In the genomic region with DNA sequence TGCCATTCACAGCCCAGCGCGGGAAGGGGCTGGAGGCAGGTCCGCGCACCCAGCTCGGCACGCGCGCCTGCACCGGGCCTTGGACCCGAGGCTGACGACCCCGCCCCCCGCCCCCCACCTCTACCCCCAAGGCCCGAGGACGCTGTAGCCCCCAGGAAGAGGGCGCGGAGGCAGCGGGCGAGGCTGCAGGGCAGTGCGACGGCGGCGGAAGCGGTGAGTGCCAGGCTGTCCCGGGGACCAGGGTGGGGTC, we compare ENCODE assay signal across 11 cellular contexts. TPM values are rescaled to one million over a fixed set of nuclear protein-coding genes. Genes with fewer than 3 reads are reported as not detected.
A peak's percentile ranks its signal among the peaks of the same experiment; 100 is the strongest.
DNase-seq lines count a peak whose midpoint lies in the region; ATAC-seq, FAIRE-seq and TF ChIP-seq lines count a peak whose summit lies in the region.
"Had no signal": no experiment of that assay in that cellular context is flagged by ENCODE, and none has a peak within 500 bp of the region (broad histone marks: within the 10 kb centered on the region; RNA-seq: fewer than 3 reads in every experiment).

No MANE protein-coding gene starts in this region.

- under 1% methylated on average over 24 of the region's 25 CpGs for WGBS in GM12878 (ENCODE audit: insufficient coverage, insufficient replicate concordance, low lambda C conversion rate, missing lambda C conversion rate)

- H3K27ac Mint-ChIP-seq in naive B cell: no peak overlapping the region
- no peak overlapping the region for H3K27ac Mint-ChIP-seq in type B pancreatic cell

- no peak for FAIRE-seq in GM12878 (lab: Jason Lieb, UNC)
- FAIRE-seq: K562 had no signal

- H3K36me3 Mint-ChIP-seq in naive B cell (peaks cover 0 to 7% of the 10 kb centered on the region in 2 donors), type B pancreatic cell (peaks cover 4% of the 10 kb centered on the region)

- SMC1A ChIA-PET in GM12878 (lab: Charles Lee; ENCODE audit: uncharacterized antibody, unreplicated experiment): interaction anchor here (0.6 to 1.7 kb wide), 2 partner anchors 30 to 39 kb away, joined by 3 to 14 read pairs; partner anchors contain the start of genes ARFRP1 and ZGPAT

- in situ Hi-C loops in GM12878 (cut with MboI): no loop called here

- H4K20me1 ChIP-seq in BLaER1 (peaks cover 34% of the 10 kb centered on the region), GM12878 (ENCODE audit: control insufficient read depth, insufficient read depth) (no peaks in the 10 kb centered on the region)

- no peaks in the 10 kb centered on the region for H3K27me3 Mint-ChIP-seq in naive B cell
- peaks cover 3% of the 10 kb centered on the region for H3K27me3 Mint-ChIP-seq in type B pancreatic cell

- no peak for ATAC-seq in GM12878
- ATAC-seq in naive B cell (ENCODE audit: low read depth in 2 of 2): no peak
- ATAC-seq: K562 had no signal

- peaks cover 20% of the 10 kb centered on the region for H3K79me2 ChIP-seq in GM12878 (ENCODE audit: control insufficient read depth, insufficient read depth, low read length)

- H3K9ac ChIP-seq in BLaER1 (peak overlapping the region; percentile 75; the same call in 1 of the 2 replicates), GM12878 (ENCODE audit: control insufficient read depth, insufficient read depth, low read length) (no peak overlapping the region; the same call in 1 of the 2 replicates)

- H3K4me1 Mint-ChIP-seq in naive B cell: peaks cover 18 to 38% (median 19%) of the 10 kb centered on the region in 3 donors
- no peaks in the 10 kb centered on the region for H3K4me1 Mint-ChIP-seq in type B pancreatic cell (ENCODE audit: unreplicated experiment)

- DNase-seq in GM12865 (ENCODE audit: low read depth) (no peak), GM12878 (ENCODE audit: low read depth, low spot score) (no peak), naive B cell (no peak), type B pancreatic cell (ENCODE audit: extremely low spot score, unreplicated experiment) (no peak), COLO829 (ENCODE audit: low spot score) (no peak), RKO (ENCODE audit: low spot score) (no peak), SIG-M5 (lab: John Stamatoyannopoulos, UW) (no peak)
- DNase-seq: COR-L47, SHP77 had no signal

- H3K4me2 ChIP-seq in BLaER1: peak overlapping the region; percentile 99
- peak overlapping the region; percentile 93; the same call in 1 of the 2 replicates for H3K4me2 ChIP-seq in GM12878 (ENCODE audit: control insufficient read depth, insufficient read depth)

- TF ChIP-seq RAD21 in GM12878 (IDR thresholded peaks at IDR 0.05; ENCODE audit: insufficient read depth, low read depth, low read length): no peak

- H3K27ac ChIP-seq in BLaER1 (peak overlapping the region; percentile 85), GM12878 (ENCODE audit: control insufficient read depth, insufficient read depth) (peak overlapping the region; percentile 94)

- RAD21 ChIA-PET in GM12878 (lab: Charles Lee; ENCODE audit: unreplicated experiment): interaction anchor here (1.0 to 4.2 kb wide), 5 partner anchors 10 to 200 kb away, joined by 3 to 32 read pairs (median 5); partner anchors contain the start of genes ARFRP1, PTK6, RTEL1 and ZGPAT

- TF ChIP-seq CTCF in GM12865 (IDR thresholded peaks at IDR 0.05; ENCODE audit: insufficient read depth, low read depth, low read length, missing control alignments): no peak
- no peak for TF ChIP-seq CTCF in GM12878 (IDR thresholded peaks at IDR 0.05 in 2 of 3, conservative IDR thresholded peaks at IDR 0.05 in 1 of 3; ENCODE audit: control insufficient read depth in 2 of 3, extremely low read depth in 1 of 3, insufficient read depth in 1 of 3, low read depth in 3 of 3, low read length in 3 of 3)
- TF ChIP-seq CTCF in type B pancreatic cell (conservative IDR thresholded peaks at IDR 0.05): no peak

- H3K36me3 ChIP-seq in BLaER1: peaks cover 42% of the 10 kb centered on the region
- H3K36me3 ChIP-seq in GM12878 (ENCODE audit: control insufficient read depth in 2 of 2, insufficient read depth in 2 of 2, low read length in 1 of 2): peaks cover 5 to 26% of the 10 kb centered on the region in 2 experiments; a peak in 3 of 4 replicates

- H3K4me3 Mint-ChIP-seq in naive B cell (peak overlapping the region in 6 of 8 donors; percentile 79 to 90 (median 82)), type B pancreatic cell (no peak overlapping the region)

- POLR2A ChIA-PET in GM12878 (lab: Charles Lee): interaction anchor here (2.1 kb wide), 1 partner anchor 127 kb away, joined by 4 read pairs; the partner anchor contains the start of gene TPD52L2

- H3K4me1 ChIP-seq in BLaER1 (peaks cover 84% of the 10 kb centered on the region), GM12878 (ENCODE audit: control insufficient read depth, insufficient read depth, low read length) (peaks cover 33% of the 10 kb centered on the region)

- H3K9me3 Mint-ChIP-seq in naive B cell: no peaks in the 10 kb centered on the region
- no peaks in the 10 kb centered on the region for H3K9me3 Mint-ChIP-seq in type B pancreatic cell

- no peaks in the 10 kb centered on the region for H3K27me3 ChIP-seq in BLaER1
- no peaks in the 10 kb centered on the region for H3K27me3 ChIP-seq in GM12878 (replicated peaks in 1 of 2; ENCODE audit: control insufficient read depth in 2 of 2, insufficient read depth in 2 of 2, low read length in 1 of 2)

- TF ChIP-seq POLR2A in GM12878 (IDR thresholded peaks at IDR 0.05; ENCODE audit: low read depth, low read length): no peak

- no TSS peak for BruUV-seq in GM12878 (replicated peaks; lab: Mats Ljungman, UMichigan)

- intact Hi-C loops in GM12878 (cut with micrococcal nuclease; ENCODE audit: unreplicated experiment): loop anchor here (2.0 kb wide), 2 partner anchors 31 to 127 kb away; partner anchors contain the start of genes ARFRP1 and TPD52L2

- H2AFZ ChIP-seq in GM12878 (ENCODE audit: control insufficient read depth, low read depth, low read length): no peak overlapping the region

- H3K4me3 ChIP-seq in BLaER1: peak overlapping the region; percentile 77
- peak overlapping the region; percentile 69 for H3K4me3 ChIP-seq in GM12865 (ENCODE audit: low read depth, low read length)
- H3K4me3 ChIP-seq in GM12878: peak overlapping the region; percentile 84
- H3K4me3 ChIP-seq: K562 had no signal

- CTCF ChIA-PET in GM12878 (lab: Yijun Ruan, JAX): interaction anchor here (2.9 kb wide), 1 partner anchor 30 kb away, joined by 28 read pairs; the partner anchor contains the start of genes ARFRP1 and ZGPAT

- TF ChIP-seq EP300 in GM12878 (IDR thresholded peaks at IDR 0.05; ENCODE audit: borderline replicate concordance in 1 of 2, control insufficient read depth in 1 of 2, low read depth in 2 of 2, low read length in 2 of 2): no peak

- H3K9me3 ChIP-seq in BLaER1 (no peaks in the 10 kb centered on the region), GM12878 (replicated peaks; ENCODE audit: control insufficient read depth, insufficient read depth, low read length) (no peaks in the 10 kb centered on the region)

RNA-seq across cellular contexts. Expression of gene LIME1, which starts 1.2 kb away (rescaled TPM):
- total RNA-seq in GM12878 (2013; cell fraction: nucleolus; rRNA removed): 15.2 and 16.4 TPM in 2 replicates
- 72.3 and 109 TPM in 2 replicates for total RNA-seq in GM12878 (2014; rRNA removed)
- 3.3 and 3.9 TPM in 2 replicates for total RNA-seq in GM12878 (2014; rRNA removed; fragmentation: Illumina TruSeq; extraction: Trizol)
- 78.1 and 92.7 TPM in 2 replicates for total RNA-seq in GM12878 (2021)
- polyA plus RNA-seq in GM12878 (2011; ENCODE audit: low read depth): 12.0 TPM
- polyA plus RNA-seq in GM12878 (2011; rRNA removed): 3.1 and 7.2 TPM in 2 replicates
- polyA plus RNA-seq in GM12878 (2011; cell fraction: cytosol; rRNA removed): 25.0 and 57.5 TPM in 2 replicates
- polyA plus RNA-seq in GM12878 (2011; cell fraction: nucleus; rRNA removed): 82.2 and 136 TPM in 2 replicates
- 44.2 and 49.4 TPM in 2 replicates for polyA plus RNA-seq in GM12878 (2012)
- 0.32 and 1.1 TPM in 2 replicates for polyA plus RNA-seq in GM12878 (2014; fragmentation: Illumina TruSeq; extraction: Trizol)
- polyA plus RNA-seq in GM12878 (2014; fragmentation: Nextera tagmentation; extraction: Ambion mirVana): 1 to 10 TPM in 1 of 2 experiments, under 1 TPM in 1; 0.35 to 1.7 TPM
- 102 and 128 TPM in 2 replicates for polyA plus RNA-seq in GM12878 (2014; rRNA removed)
- polyA plus RNA-seq in GM12878 (2016; fragmentation: Nextera tagmentation; extraction: Ambion mirVana): 100 to 1,000 TPM; 119 to 154 TPM
- 1.2 and 5.4 TPM in 2 replicates for polyA minus RNA-seq in GM12878 (2011; rRNA and poly(A)+ RNA removed)
- 15.1 and 15.2 TPM in 2 replicates for polyA minus RNA-seq in GM12878 (2011; cell fraction: cytosol; rRNA and poly(A)+ RNA removed)
- polyA minus RNA-seq in GM12878 (2011; cell fraction: nucleus; rRNA and poly(A)+ RNA removed): 15.1 and 31.5 TPM in 2 replicates
- polyA plus RNA-seq in naive B cell (ENCODE audit: low read depth in 6 of 6): 10 to 100 TPM in 1 of 6 donors, 1 to 10 TPM in 5; 4.9 to 19.0 (median 8.8) TPM
- 6.3 and 11.3 TPM in 2 replicates for total RNA-seq in type B pancreatic cell (ENCODE audit: low replicate concordance)

RNA-seq across cellular contexts. Expression of gene SLC2A4RG, which starts 2.0 kb away (rescaled TPM):
- total RNA-seq in GM12878 (2013; cell fraction: nucleolus; rRNA removed): 8.0 and 8.3 TPM in 2 replicates
- total RNA-seq in GM12878 (2014; rRNA removed): 26.0 and 32.1 TPM in 2 replicates
- 11.4 TPM in 2 replicates for total RNA-seq in GM12878 (2014; rRNA removed; fragmentation: Illumina TruSeq; extraction: Trizol)
- total RNA-seq in GM12878 (2021): 64.2 and 65.9 TPM in 2 replicates
- 7.1 TPM for polyA plus RNA-seq in GM12878 (2011; ENCODE audit: low read depth)
- polyA plus RNA-seq in GM12878 (2011; rRNA removed): 7.5 and 11.8 TPM in 2 replicates
- polyA plus RNA-seq in GM12878 (2011; cell fraction: cytosol; rRNA removed): 9.3 and 17.5 TPM in 2 replicates
- 71.2 and 88.5 TPM in 2 replicates for polyA plus RNA-seq in GM12878 (2011; cell fraction: nucleus; rRNA removed)
- 27.8 and 37.4 TPM in 2 replicates for polyA plus RNA-seq in GM12878 (2012)
- 0.59 and 5.4 TPM in 2 replicates for polyA plus RNA-seq in GM12878 (2014; fragmentation: Illumina TruSeq; extraction: Trizol)
- polyA plus RNA-seq in GM12878 (2014; fragmentation: Nextera tagmentation; extraction: Ambion mirVana): 1 to 10 TPM in 1 of 2 experiments, under 1 TPM in 1; 0.34 to 2.8 TPM
- 47.2 and 52.6 TPM in 2 replicates for polyA plus RNA-seq in GM12878 (2014; rRNA removed)
- polyA plus RNA-seq in GM12878 (2016; fragmentation: Nextera tagmentation; extraction: Ambion mirVana): 10 to 100 TPM; 14.9 to 19.8 TPM
- 1.4 and 6.6 TPM in 2 replicates for polyA minus RNA-seq in GM12878 (2011; rRNA and poly(A)+ RNA removed)
- polyA minus RNA-seq in GM12878 (2011; cell fraction: cytosol; rRNA and poly(A)+ RNA removed): 5.5 and 9.0 TPM in 2 replicates
- 8.7 and 14.4 TPM in 2 replicates for polyA minus RNA-seq in GM12878 (2011; cell fraction: nucleus; rRNA and poly(A)+ RNA removed)
- 1 to 10 TPM in 3 of 6 donors, under 1 TPM in 2, not detected in 1; 0.36 to 1.4 (median 1.3) TPM for polyA plus RNA-seq in naive B cell (ENCODE audit: low read depth in 6 of 6)
- total RNA-seq in type B pancreatic cell (ENCODE audit: low replicate concordance): 52.6 and 75.6 TPM in 2 replicates

RNA-seq across cellular contexts. Expression of gene ZGPAT, which starts 29.8 kb away (rescaled TPM):
- 17.5 and 26.2 TPM in 2 replicates for total RNA-seq in GM12878 (2013; cell fraction: nucleolus; rRNA removed)
- total RNA-seq in GM12878 (2014; rRNA removed) (23.3 and 24.4 TPM in 2 replicates), GM12878 (2014; rRNA removed; fragmentation: Illumina TruSeq; extraction: Trizol) (5.3 and 7.4 TPM in 2 replicates), GM12878 (2021) (34.8 and 37.2 TPM in 2 replicates), type B pancreatic cell (ENCODE audit: low replicate concordance) (28.7 and 32.8 TPM in 2 replicates)
- polyA plus RNA-seq in GM12878 (2011; ENCODE audit: low read depth): 15.5 TPM
- polyA plus RNA-seq in GM12878 (2011; rRNA removed) (4.8 and 12.7 TPM in 2 replicates), GM12878 (2014; fragmentation: Illumina TruSeq; extraction: Trizol) (1.3 and 4.9 TPM in 2 replicates), GM12878 (2014; fragmentation: Nextera tagmentation; extraction: Ambion mirVana) (under 1 TPM; 0.58 to 0.79 TPM), GM12878 (2014; rRNA removed) (26.7 and 31.6 TPM in 2 replicates), GM12878 (2016; fragmentation: Nextera tagmentation; extraction: Ambion mirVana) (10 to 100 TPM; 42.5 to 52.9 TPM), naive B cell (ENCODE audit: low read depth in 6 of 6) (10 to 100 TPM; 25.5 to 58.2 (median 28.1) TPM)
- polyA plus RNA-seq in GM12878 (2011; cell fraction: cytosol; rRNA removed): 14.4 and 24.5 TPM in 2 replicates
- polyA plus RNA-seq in GM12878 (2011; cell fraction: nucleus; rRNA removed): 44.3 and 66.3 TPM in 2 replicates
- 16.7 and 24.9 TPM in 2 replicates for polyA plus RNA-seq in GM12878 (2012)
- 8.0 and 15.6 TPM in 2 replicates for polyA minus RNA-seq in GM12878 (2011; rRNA and poly(A)+ RNA removed)
- polyA minus RNA-seq in GM12878 (2011; cell fraction: cytosol; rRNA and poly(A)+ RNA removed): 7.4 and 9.8 TPM in 2 replicates
- 7.1 and 15.2 TPM in 2 replicates for polyA minus RNA-seq in GM12878 (2011; cell fraction: nucleus; rRNA and poly(A)+ RNA removed)

RNA-seq across cellular contexts. Expression of gene ARFRP1, which starts 29.8 kb away (rescaled TPM):
- total RNA-seq in GM12878 (2013; cell fraction: nucleolus; rRNA removed): 70.8 and 77.8 TPM in 2 replicates
- total RNA-seq in GM12878 (2014; rRNA removed): 40.6 and 41.6 TPM in 2 replicates
- total RNA-seq in GM12878 (2014; rRNA removed; fragmentation: Illumina TruSeq; extraction: Trizol): 18.2 and 21.6 TPM in 2 replicates
- total RNA-seq in GM12878 (2021): 52.1 and 55.1 TPM in 2 replicates
- 11.9 TPM for polyA plus RNA-seq in GM12878 (2011; ENCODE audit: low read depth)
- polyA plus RNA-seq in GM12878 (2011; rRNA removed): 23.1 and 27.6 TPM in 2 replicates
- polyA plus RNA-seq in GM12878 (2011; cell fraction: cytosol; rRNA removed): 33.0 and 47.4 TPM in 2 replicates
- 80.3 and 106 TPM in 2 replicates for polyA plus RNA-seq in GM12878 (2011; cell fraction: nucleus; rRNA removed)
- 27.1 and 27.9 TPM in 2 replicates for polyA plus RNA-seq in GM12878 (2012)
- polyA plus RNA-seq in GM12878 (2014; fragmentation: Illumina TruSeq; extraction: Trizol): 5.2 and 11.7 TPM in 2 replicates
- 1 to 10 TPM in 1 of 2 experiments, under 1 TPM in 1; 0.37 to 3.5 TPM for polyA plus RNA-seq in GM12878 (2014; fragmentation: Nextera tagmentation; extraction: Ambion mirVana)
- 42.6 and 49.0 TPM in 2 replicates for polyA plus RNA-seq in GM12878 (2014; rRNA removed)
- 10 to 100 TPM; 66.8 to 71.7 TPM for polyA plus RNA-seq in GM12878 (2016; fragmentation: Nextera tagmentation; extraction: Ambion mirVana)
- 22.1 and 28.6 TPM in 2 replicates for polyA minus RNA-seq in GM12878 (2011; rRNA and poly(A)+ RNA removed)
- 7.5 and 9.1 TPM in 2 replicates for polyA minus RNA-seq in GM12878 (2011; cell fraction: cytosol; rRNA and poly(A)+ RNA removed)
- polyA minus RNA-seq in GM12878 (2011; cell fraction: nucleus; rRNA and poly(A)+ RNA removed): 29.5 and 51.3 TPM in 2 replicates
- 10 to 100 TPM; 35.6 to 62.9 (median 45.8) TPM for polyA plus RNA-seq in naive B cell (ENCODE audit: low read depth in 6 of 6)
- total RNA-seq in type B pancreatic cell (ENCODE audit: low replicate concordance): 37.2 and 45.0 TPM in 2 replicates

RNA-seq across cellular contexts. Expression of gene TNFRSF6B, which starts 41.2 kb away (rescaled TPM):
- not detected in 2 replicates for total RNA-seq in GM12878 (2013; cell fraction: nucleolus; rRNA removed)
- total RNA-seq in GM12878 (2014; rRNA removed) (0.71 and 1.8 TPM in 2 replicates), GM12878 (2014; rRNA removed; fragmentation: Illumina TruSeq; extraction: Trizol) (not detected in 2 replicates), GM12878 (2021) (not detected in 2 replicates), type B pancreatic cell (ENCODE audit: low replicate concordance) (not detected in 2 replicates)
- polyA plus RNA-seq in GM12878 (2011; ENCODE audit: low read depth): not detected
- polyA plus RNA-seq in GM12878 (2011; rRNA removed) (not detected in 2 replicates), GM12878 (2014; fragmentation: Illumina TruSeq; extraction: Trizol) (not detected in 2 replicates), GM12878 (2014; fragmentation: Nextera tagmentation; extraction: Ambion mirVana) (not detected), GM12878 (2014; rRNA removed) (1.9 and 2.2 TPM in 2 replicates), GM12878 (2016; fragmentation: Nextera tagmentation; extraction: Ambion mirVana) (under 1 TPM in 1 of 2 experiments, not detected in 1; 0.67 TPM), naive B cell (ENCODE audit: low read depth in 6 of 6) (not detected)
- polyA plus RNA-seq in GM12878 (2011; cell fraction: cytosol; rRNA removed): 0.75 and 1.7 TPM in 2 replicates
- polyA plus RNA-seq in GM12878 (2011; cell fraction: nucleus; rRNA removed): 11.0 and 11.6 TPM in 2 replicates
- polyA plus RNA-seq in GM12878 (2012): 0.38 and 0.65 TPM in 2 replicates
- polyA minus RNA-seq in GM12878 (2011; rRNA and poly(A)+ RNA removed): not detected in 2 replicates
- polyA minus RNA-seq in GM12878 (2011; cell fraction: cytosol; rRNA and poly(A)+ RNA removed): not detected in 2 replicates
- polyA minus RNA-seq in GM12878 (2011; cell fraction: nucleus; rRNA and poly(A)+ RNA removed): not detected in 2 replicates
